ENCODE assay signal across 8 cellular contexts in the genomic region with DNA sequence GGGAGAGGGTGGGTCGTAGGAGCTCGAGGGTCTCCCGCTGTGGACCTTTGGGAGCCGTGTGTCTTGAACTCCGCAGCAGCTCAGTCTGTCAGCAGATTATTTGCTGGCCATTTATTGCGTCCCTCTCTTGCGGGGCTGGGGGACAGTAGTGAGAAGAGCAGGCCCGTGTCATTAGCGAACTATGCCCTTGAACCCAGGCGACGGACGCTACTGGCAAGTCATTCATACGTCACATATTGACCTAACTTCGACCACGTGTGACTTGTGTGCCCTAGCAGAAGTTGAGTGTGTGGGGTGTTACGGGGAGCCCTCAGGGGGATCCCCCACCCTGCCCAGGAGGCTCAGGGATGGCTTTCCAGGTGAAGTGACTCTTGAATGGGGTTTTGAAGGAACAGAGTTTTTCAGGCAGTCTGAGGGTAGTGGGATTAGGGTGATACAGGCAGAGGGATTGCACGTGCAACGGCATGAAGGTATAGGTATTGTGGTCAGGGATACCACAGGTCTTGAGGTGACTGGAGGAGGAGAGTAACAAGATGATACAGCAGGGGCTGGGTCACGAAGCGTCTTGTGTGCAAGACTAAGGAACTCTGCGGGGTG. TPM values are rescaled to one million over a fixed set of nuclear protein-coding genes. Genes with fewer than 3 reads are reported as not detected.
DNase-seq lines count a peak whose midpoint lies in the region; ATAC-seq and TF ChIP-seq lines count a peak whose summit lies in the region.

No MANE protein-coding gene starts in this region.

- ATAC-seq in CD8-positive, alpha-beta T cell: peak; percentile 27
- ATAC-seq in GM21717 (IDR thresholded peaks at IDR 0.05; ENCODE audit: unreplicated experiment) (peak; percentile 30), PC-3 (no peak), upper lobe of left lung (ENCODE audit: low FRiP score in 2 of 2) (no peak)

- peak overlapping the region; percentile 79 for H3K4me3 ChIP-seq in CD8-positive, alpha-beta T cell (ENCODE audit: low read depth, low read length)
- H3K4me3 ChIP-seq in PC-3 (ENCODE audit: low read length) (peak overlapping the region; percentile 81), mononuclear cell (ENCODE audit: low read length) (peak overlapping the region; percentile 60), upper lobe of left lung (peak overlapping the region; percentile 48 to 83 (median 78))

- H3K9ac ChIP-seq in PC-3 (ENCODE audit: low read length): peak overlapping the region; percentile 97

- peaks cover 28% of the 10 kb centered on the region for H3K4me1 Mint-ChIP-seq in CD8-positive, alpha-beta T cell (ENCODE audit: low read depth)
- peaks cover 29% of the 10 kb centered on the region for H3K4me1 Mint-ChIP-seq in MCF 10A (ENCODE audit: insufficient read depth, unreplicated experiment)

- H4K20me1 ChIP-seq in PC-3 (ENCODE audit: low read length): peaks cover 13% of the 10 kb centered on the region; the same call in 1 of the 2 replicates

- H3K27ac ChIP-seq in CD8-positive, alpha-beta T cell (ENCODE audit: low read depth, low read length): no peak overlapping the region
- peak overlapping the region; percentile 80 for H3K27ac ChIP-seq in PC-3 (ENCODE audit: low read length)
- peak overlapping the region in 3 of 4 donors; percentile 72 to 90 (median 80) for H3K27ac ChIP-seq in upper lobe of left lung

- CTCF ChIA-PET in CD8-positive, alpha-beta T cell (lab: Charles Lee): interaction anchor here (0.8 to 4.3 kb wide), 10 partner anchors 9 to 359 kb away, joined by 3 to 27 read pairs (median 4); a partner anchor contains a TSS
- CTCF ChIA-PET in PC-3 (lab: Charles Lee): interaction anchor here (0.5 to 0.7 kb wide), 3 partner anchors 30 to 125 kb away, joined by 3 to 7 read pairs (median 4); no protein-coding TSS in a partner anchor
- CTCF ChIA-PET in MCF 10A (lab: Yijun Ruan, JAX): interaction anchor here (0.6 to 3.7 kb wide), 7 partner anchors 20 to 109 kb away, joined by 3 to 37 read pairs (median 4); no protein-coding TSS in a partner anchor

- DNase-seq in CD8-positive, alpha-beta T cell: peak in 3 of 7 experiments; percentile 16 to 50 (median 22)
- DNase-seq in PC-3 (peak; percentile 48), MCF 10A (ENCODE audit: unreplicated experiment) (peak; percentile 47), upper lobe of left lung (peak in 1 of 2 donors; percentile 36), NCI-H2227 treated with DMSO at 0.1 percent for 48 hours (lab: John Stamatoyannopoulos, UW) (no peak), posterior vena cava (ENCODE audit: low spot score) (no peak)

- POLR2A ChIA-PET in CD8-positive, alpha-beta T cell (lab: Charles Lee): interaction anchor here (0.6 to 3.4 kb wide), 7 partner anchors 9 to 124 kb away, joined by 3 to 22 read pairs (median 6); a partner anchor contains a TSS
- POLR2A ChIA-PET in PC-3 (lab: Charles Lee; ENCODE audit: unreplicated experiment) (interaction anchor here (0.6 kb wide), 1 partner anchor 76 kb away, joined by 3 read pairs; no protein-coding TSS in a partner anchor), MCF 10A (lab: Yijun Ruan, JAX) (interaction anchor here (0.6 to 5.1 kb wide), 10 partner anchors 10 to 125 kb away, joined by 3 to 71 read pairs (median 6); a partner anchor contains a TSS)

- H3K9me2 ChIP-seq in PC-3 (replicated peaks; ENCODE audit: low read length): no peaks in the 10 kb centered on the region

- no peaks in the 10 kb centered on the region for H3K27me3 ChIP-seq in CD8-positive, alpha-beta T cell (ENCODE audit: insufficient read depth, low read length)
- H3K27me3 ChIP-seq in PC-3 (ENCODE audit: low read length) (no peaks in the 10 kb centered on the region), mononuclear cell (ENCODE audit: insufficient read depth, low read length) (no peaks in the 10 kb centered on the region), upper lobe of left lung (no peaks in the 10 kb centered on the region)

- H3K27me3 Mint-ChIP-seq in CD8-positive, alpha-beta T cell (ENCODE audit: low read depth): no peaks in the 10 kb centered on the region
- no peaks in the 10 kb centered on the region for H3K27me3 Mint-ChIP-seq in MCF 10A (ENCODE audit: insufficient read depth, unreplicated experiment)

- peaks cover 16% of the 10 kb centered on the region for H3K4me1 ChIP-seq in CD8-positive, alpha-beta T cell (ENCODE audit: insufficient read depth, low read length)
- peaks cover 30% of the 10 kb centered on the region for H3K4me1 ChIP-seq in PC-3 (ENCODE audit: insufficient read depth, low read length)
- H3K4me1 ChIP-seq in mononuclear cell (ENCODE audit: insufficient read depth, low read length): peaks cover 20% of the 10 kb centered on the region
- H3K4me1 ChIP-seq in upper lobe of left lung: peaks cover 13 to 17% (median 15%) of the 10 kb centered on the region in 4 donors

- TSS peak; percentile 43 for BruUV-seq in PC-3 (replicated peaks; lab: Mats Ljungman, UMichigan)
- TSS peak; percentile 3 for BruUV-seq in MCF 10A (replicated peaks; lab: Mats Ljungman, UMichigan)

- peaks cover 2% of the 10 kb centered on the region for H3K36me3 ChIP-seq in CD8-positive, alpha-beta T cell (ENCODE audit: insufficient read depth, low read length)
- H3K36me3 ChIP-seq in PC-3 (ENCODE audit: low read depth, low read length): no peaks in the 10 kb centered on the region
- peaks cover 0 to 18% (median 8%) of the 10 kb centered on the region in 4 donors for H3K36me3 ChIP-seq in upper lobe of left lung

- H3K27ac Mint-ChIP-seq in CD8-positive, alpha-beta T cell: peak overlapping the region; percentile 77
- peak overlapping the region; percentile 75 for H3K27ac Mint-ChIP-seq in MCF 10A (ENCODE audit: low read depth, unreplicated experiment)

- H3K79me2 ChIP-seq in PC-3 (ENCODE audit: low read length): peaks cover 62% of the 10 kb centered on the region

- 9 to 17% methylated on average over 8 to 20 of the region's 21 CpGs for WGBS in upper lobe of left lung, 2 donors

- H2AFZ ChIP-seq in PC-3 (ENCODE audit: low read length): peak overlapping the region; percentile 10; the same call in 1 of the 2 replicates

- no peak for TF ChIP-seq EP300 in upper lobe of left lung (IDR thresholded peaks at IDR 0.05)

- intact Hi-C loops in CD8-positive, alpha-beta T cell (cut with DNase I, micrococcal nuclease): loop anchor here (1.0 to 5.0 kb wide), 9 partner anchors 13 to 603 kb away; a partner anchor contains a TSS
- intact Hi-C loops in PC-3 (cut with micrococcal nuclease): loop anchor here (1.0 to 5.0 kb wide), 2 partner anchors 63 to 83 kb away; no protein-coding TSS in a partner anchor
- intact Hi-C loops in MCF 10A (cut with micrococcal nuclease): loop anchor here (1.0 to 5.0 kb wide), 5 partner anchors 83 to 358 kb away; a partner anchor contains a TSS
- intact Hi-C loops in posterior vena cava (cut with DNase I): loop anchor here (5.0 kb wide), 1 partner anchor 83 kb away; no protein-coding TSS in a partner anchor

- peak overlapping the region; percentile 89 for H3K4me3 Mint-ChIP-seq in CD8-positive, alpha-beta T cell
- H3K4me3 Mint-ChIP-seq in MCF 10A (ENCODE audit: unreplicated experiment): peak overlapping the region; percentile 69

- no peaks in the 10 kb centered on the region for H3K9me3 ChIP-seq in CD8-positive, alpha-beta T cell (ENCODE audit: low read length)
- H3K9me3 ChIP-seq in PC-3 (ENCODE audit: low read length) (no peaks in the 10 kb centered on the region), mononuclear cell (ENCODE audit: low read depth, low read length) (no peaks in the 10 kb centered on the region), upper lobe of left lung (no peaks in the 10 kb centered on the region)

- TF ChIP-seq POLR2A in upper lobe of left lung (IDR thresholded peaks at IDR 0.05): no peak

- H3K9me3 Mint-ChIP-seq in CD8-positive, alpha-beta T cell: no peaks in the 10 kb centered on the region
- no peaks in the 10 kb centered on the region for H3K9me3 Mint-ChIP-seq in MCF 10A (ENCODE audit: unreplicated experiment)

- H3F3A ChIP-seq in PC-3 (ENCODE audit: low read length, unreplicated experiment): peaks cover 13% of the 10 kb centered on the region

- no peak for TF ChIP-seq CTCF in CD8-positive, alpha-beta T cell (IDR thresholded peaks at IDR 0.05)
- TF ChIP-seq CTCF in PC-3 (conservative IDR thresholded peaks at IDR 0.05; ENCODE audit: low read depth, low read length) (no peak), MCF 10A (IDR thresholded peaks at IDR 0.05; ENCODE audit: unreplicated experiment) (no peak), upper lobe of left lung (IDR thresholded peaks at IDR 0.05) (no peak)

- peak overlapping the region; percentile 96 for H3K4me2 ChIP-seq in PC-3 (ENCODE audit: low read length)

- peaks cover 16% of the 10 kb centered on the region for H3K36me3 Mint-ChIP-seq in CD8-positive, alpha-beta T cell
- H3K36me3 Mint-ChIP-seq in MCF 10A (ENCODE audit: insufficient read depth, unreplicated experiment): peaks cover 79% of the 10 kb centered on the region

RNA-seq across cellular contexts. Expression of a gene that starts 13.0 kb away (rescaled TPM):
- total RNA-seq in CD8-positive, alpha-beta T cell: 10 to 100 TPM; 12.5 to 14.4 TPM
- total RNA-seq in PC-3 (2014; rRNA removed) (96.5 and 119 TPM in 2 replicates), MCF 10A (2022) (30.3 and 42.4 TPM in 2 replicates), mononuclear cell (13.0 TPM), upper lobe of left lung (10 to 100 TPM; 17.6 to 32.7 (median 20.1) TPM), posterior vena cava (1 to 10 TPM; 7.9 to 9.2 TPM)

RNA-seq across cellular contexts. Expression of a gene that starts 34.0 kb away (rescaled TPM):
- total RNA-seq in CD8-positive, alpha-beta T cell: 10 to 100 TPM; 20.5 to 25.7 TPM
- 19.6 and 27.2 TPM in 2 replicates for total RNA-seq in PC-3 (2014; rRNA removed)
- 28.2 and 33.4 TPM in 2 replicates for total RNA-seq in MCF 10A (2022)
- total RNA-seq in mononuclear cell: 20.0 TPM
- 10 to 100 TPM; 19.6 to 35.6 (median 25.3) TPM for total RNA-seq in upper lobe of left lung
- 10 to 100 TPM; 17.5 to 23.2 TPM for total RNA-seq in posterior vena cava

Comparison
In these comparisons a context has a peak if more than half of its experiments do, and no peak if none do; other contexts are left out.
1. ATAC-seq: peak in CD8-positive, alpha-beta T cell (single experiment) and GM21717 (single experiment); none in PC-3 (single experiment) and upper lobe of left lung (0 of 2).
2. DNase-seq: peak in PC-3 (single experiment) and MCF 10A (single experiment); none in NCI-H2227 treated with DMSO at 0.1 percent for 48 hours (single experiment) and posterior vena cava (single experiment).
3. Peak in every context shown above with its lines, with median percentiles within 50 percentile points of each other: H3K4me3 ChIP-seq.